ENCODE assay signal across 23 cellular contexts in genomic region chrX:77795124-77795523, GRCh38. TPM values are rescaled to one million over a fixed set of nuclear protein-coding genes. Genes with fewer than 3 reads are reported as not detected.
DNase-seq lines count a peak whose midpoint lies in the region; ATAC-seq, FAIRE-seq and TF ChIP-seq lines count a peak whose summit lies in the region.
"Had no signal": no experiment of that assay in that cellular context is flagged by ENCODE, and none has a peak within 500 bp of the region (broad histone marks: within the 10 kb centered on the region; RNA-seq: fewer than 3 reads in every experiment).

No MANE protein-coding gene starts in this region.

- no peaks in the 10 kb centered on the region for H3K36me3 ChIP-seq in HepG2 (replicated peaks in 1 of 2; ENCODE audit: control insufficient read depth in 1 of 2, insufficient read depth in 2 of 2, low read length in 2 of 2)
- no peaks in the 10 kb centered on the region for H3K36me3 ChIP-seq in right lobe of liver
- no peaks in the 10 kb centered on the region for H3K36me3 ChIP-seq in K562 (ENCODE audit: control insufficient read depth, insufficient read depth, low read length)
- H3K36me3 ChIP-seq in kidney (ENCODE audit: control insufficient read depth in 1 of 2, insufficient read depth in 2 of 2, low read length in 2 of 2): no peaks in the 10 kb centered on the region
- H3K36me3 ChIP-seq: BE2C, BLaER1 had no signal

- TF ChIP-seq RAD21 in HepG2 (CRISPR knock-in tag; IDR thresholded peaks at IDR 0.05) (no peak), Ishikawa (IDR thresholded peaks at IDR 0.05; ENCODE audit: low read depth) (no peak), K562 (CRISPR knock-in tag; conservative IDR thresholded peaks at IDR 0.05 in 1 of 2, IDR thresholded peaks at IDR 0.05 in 1 of 2) (no peak)

- no peaks in the 10 kb centered on the region for H3K79me2 ChIP-seq in HepG2 (ENCODE audit: insufficient read depth, low read length)
- no peaks in the 10 kb centered on the region for H3K79me2 ChIP-seq in K562 (ENCODE audit: control insufficient read depth, insufficient read depth, low read length)

- 95% methylated on average over 1 of the region's 1 CpG for WGBS in HepG2 (ENCODE audit: low lambda C conversion rate)
- 50% methylated on average over 1 of the region's 1 CpG for WGBS in right lobe of liver (ENCODE audit: insufficient coverage, low coverage, low lambda C conversion rate, missing lambda C conversion rate)
- 45% methylated on average over 1 of the region's 1 CpG for WGBS in K562 (ENCODE audit: insufficient coverage, low coverage, missing lambda C conversion rate)

- in situ Hi-C loops in HepG2 (cut with HindIII; ENCODE audit: extremely low pct_ligation_motif_present, low pct_unique_long_range_greater_than_20kb): no loop called here
- in situ Hi-C loops in K562 (cut with MboI): no loop called here

- H3K27me3 ChIP-seq in HepG2 (ENCODE audit: control insufficient read depth in 1 of 2, insufficient read depth in 2 of 2, low read length in 2 of 2): no peaks in the 10 kb centered on the region
- H3K27me3 ChIP-seq in right lobe of liver: no peaks in the 10 kb centered on the region
- no peaks in the 10 kb centered on the region for H3K27me3 ChIP-seq in K562 (ENCODE audit: control insufficient read depth in 2 of 2, insufficient read depth in 2 of 2, low read length in 2 of 2)
- H3K27me3 ChIP-seq: BE2C had no signal

- DNase-seq in HepG2 (ENCODE audit: low spot score): no peak
- no peak for DNase-seq in right lobe of liver
- no peak for DNase-seq in K562 (ENCODE audit: extremely low read depth in 1 of 4, low spot score in 3 of 4)
- no peak for DNase-seq in kidney
- no peak for DNase-seq in NCI-H1092 (lab: John Stamatoyannopoulos, UW)
- DNase-seq: ACHN; BE2C; Caco-2; Calu3; CD4-positive, alpha-beta T cell; CD8-positive, alpha-beta T cell; DMS79 treated with DMSO at 0.1 percent for 48 hours; GF-D8 had no signal

- H3K4me1 ChIP-seq in HepG2 (ENCODE audit: insufficient read depth, low read length): no peaks in the 10 kb centered on the region
- H3K4me1 ChIP-seq in right lobe of liver: no peaks in the 10 kb centered on the region
- no peaks in the 10 kb centered on the region for H3K4me1 ChIP-seq in K562 (replicated peaks in 1 of 2; ENCODE audit: control insufficient read depth in 2 of 2, insufficient read depth in 2 of 2, low read length in 2 of 2)
- no peaks in the 10 kb centered on the region for H3K4me1 ChIP-seq in kidney (ENCODE audit: control insufficient read depth in 1 of 2, insufficient read depth in 1 of 2, low read depth in 1 of 2, low read length in 2 of 2)
- H3K4me1 ChIP-seq: BE2C, BLaER1, Caco-2 had no signal

- H3K9ac ChIP-seq in HepG2 (ENCODE audit: insufficient read depth, low read depth, low read length) (no peak overlapping the region), K562 (ENCODE audit: insufficient read depth in 1 of 2, low read depth in 2 of 2, low read length in 2 of 2) (no peak overlapping the region), kidney (ENCODE audit: low read length in 2 of 2) (no peak overlapping the region)
- H3K9ac ChIP-seq: BLaER1 had no signal

- intact Hi-C loops in HepG2 (cut with micrococcal nuclease; ENCODE audit: unreplicated experiment) (no loop called here), right lobe of liver (cut with DNase I) (no loop called here), K562 (cut with micrococcal nuclease) (no loop called here), kidney (cut with DNase I) (no loop called here)

- POLR2A ChIA-PET in HepG2 (lab: Yijun Ruan, JAX): no interaction called here
- POLR2A ChIA-PET in K562 (lab: Yijun Ruan, JAX): no interaction called here

- no peak for TF ChIP-seq CTCF in HepG2 (CRISPR knock-in tag; IDR thresholded peaks at IDR 0.05)
- no peak for TF ChIP-seq CTCF in right lobe of liver (IDR thresholded peaks at IDR 0.05)
- no peak for TF ChIP-seq CTCF in K562 (IDR thresholded peaks at IDR 0.05 in 2 of 3, conservative IDR thresholded peaks at IDR 0.05 in 1 of 3; ENCODE audit: insufficient read depth in 2 of 3, low read depth in 1 of 3, low read length in 3 of 3)
- TF ChIP-seq CTCF in kidney (IDR thresholded peaks at IDR 0.05; ENCODE audit: borderline replicate concordance, extremely low read depth, insufficient read depth): no peak

- TF ChIP-seq EP300 in HepG2 (IDR thresholded peaks at IDR 0.05; ENCODE audit: low read depth in 2 of 2, low read length in 2 of 2): no peak
- TF ChIP-seq EP300 in HepG2 (CRISPR knock-in tag; IDR thresholded peaks at IDR 0.05; ENCODE audit: borderline replicate concordance): no peak
- no peak for TF ChIP-seq EP300 in Ishikawa (IDR thresholded peaks at IDR 0.05; ENCODE audit: borderline replicate concordance)
- TF ChIP-seq EP300 in K562 (IDR thresholded peaks at IDR 0.05; ENCODE audit: low read length): no peak

- H3K9me3 ChIP-seq in HepG2 (ENCODE audit: low read length) (no peaks in the 10 kb centered on the region), right lobe of liver (no peaks in the 10 kb centered on the region), K562 (replicated peaks; ENCODE audit: control insufficient read depth, insufficient read depth, low read depth, low read length) (no peaks in the 10 kb centered on the region), kidney (ENCODE audit: control insufficient read depth in 1 of 2, low read length in 2 of 2) (no peaks in the 10 kb centered on the region)
- H3K9me3 ChIP-seq: BE2C, BLaER1, Caco-2 had no signal

- TF ChIP-seq POLR2A in HepG2 (IDR thresholded peaks at IDR 0.05; ENCODE audit: insufficient read depth in 1 of 2, low read depth in 2 of 2, low read length in 2 of 2): no peak
- no peak for TF ChIP-seq POLR2A in right lobe of liver (IDR thresholded peaks at IDR 0.05)
- no peak for TF ChIP-seq POLR2A in K562 (conservative IDR thresholded peaks at IDR 0.05)

- H2AFZ ChIP-seq in HepG2 (ENCODE audit: low read length) (no peak overlapping the region), K562 (ENCODE audit: low read depth, low read length) (no peak overlapping the region)

- H4K20me1 ChIP-seq in HepG2 (ENCODE audit: insufficient read depth, low read length) (no peaks in the 10 kb centered on the region), K562 (replicated peaks; ENCODE audit: control insufficient read depth, insufficient read depth, low read length) (no peaks in the 10 kb centered on the region)
- H4K20me1 ChIP-seq: BLaER1 had no signal

- H3K9me1 ChIP-seq in K562 (ENCODE audit: control insufficient read depth, insufficient read depth, low read length): no peaks in the 10 kb centered on the region

- CTCF ChIA-PET in HepG2 (lab: Yijun Ruan, JAX; ENCODE audit: low intra/inter-chr PET ratio, low total read pairs) (no interaction called here), K562 (lab: Yijun Ruan, JAX; ENCODE audit: low intra/inter-chr PET ratio) (no interaction called here)

- H3K27ac ChIP-seq in HepG2 (ENCODE audit: extremely low read length, insufficient read depth, low read length): no peak overlapping the region
- no peak overlapping the region for H3K27ac ChIP-seq in right lobe of liver
- no peak overlapping the region for H3K27ac ChIP-seq in K562 (ENCODE audit: extremely low read depth, low read depth, low read length)
- no peak overlapping the region for H3K27ac ChIP-seq in kidney (ENCODE audit: low read depth in 2 of 2, low read length in 2 of 2)
- H3K27ac ChIP-seq: 22Rv1, BLaER1, C4-2B had no signal

- H3K4me3 ChIP-seq in HepG2 (replicated peaks in 1 of 3; ENCODE audit: insufficient read depth in 1 of 3, low read depth in 2 of 3, low read length in 3 of 3) (no peak overlapping the region), right lobe of liver (no peak overlapping the region), K562 (no peak overlapping the region), kidney (ENCODE audit: low read length in 2 of 2) (no peak overlapping the region)
- H3K4me3 ChIP-seq: BLaER1 had no signal

- BruUV-seq in HepG2 (replicated peaks; lab: Mats Ljungman, UMichigan): no TSS peak
- no TSS peak for BruUV-seq in K562 (replicated peaks; lab: Mats Ljungman, UMichigan)

- FAIRE-seq in HepG2 (lab: Jason Lieb, UNC) (no peak), K562 (lab: Jason Lieb, UNC) (no peak), kidney (lab: Jason Lieb, UNC) (peak; percentile 25)
- FAIRE-seq: D721Med, G401.6, GM12891, GM19239 had no signal

- H3K4me2 ChIP-seq in HepG2 (ENCODE audit: low read depth, low read length): no peak overlapping the region
- H3K4me2 ChIP-seq in K562 (ENCODE audit: insufficient read depth, low read length): no peak overlapping the region
- H3K4me2 ChIP-seq: BLaER1 had no signal

- no peak for ATAC-seq in HepG2
- no peak for ATAC-seq in right lobe of liver
- ATAC-seq in K562: no peak
- no peak for ATAC-seq in HG03097 (IDR thresholded peaks at IDR 0.05; ENCODE audit: low FRiP score, unreplicated experiment)
- no peak for ATAC-seq in GM21390 (IDR thresholded peaks at IDR 0.05; ENCODE audit: unreplicated experiment)
- ATAC-seq: CD8-positive, alpha-beta T cell had no signal

RNA-seq across cellular contexts. Expression of gene ATRX, which starts 9.1 kb away (rescaled TPM):
- total RNA-seq in HepG2 (2016; rRNA removed; fragmentation: Illumina TruSeq; extraction: Trizol): 44.5 and 55.4 TPM in 2 replicates
- total RNA-seq in HepG2 (2016; cell fraction: cytosol; rRNA removed; fragmentation: Illumina TruSeq; extraction: Trizol; ENCODE audit: low read depth): 17.8 and 22.4 TPM in 2 replicates
- total RNA-seq in HepG2 (2016; cell fraction: insoluble cytoplasmic fraction; rRNA removed; fragmentation: Illumina TruSeq; extraction: Trizol): 42.1 and 53.4 TPM in 2 replicates
- total RNA-seq in HepG2 (2016; cell fraction: membrane; rRNA removed; fragmentation: Illumina TruSeq; extraction: Trizol): 11.1 and 13.3 TPM in 2 replicates
- 121 and 130 TPM in 2 replicates for total RNA-seq in HepG2 (2016; cell fraction: nucleus; rRNA removed; fragmentation: Illumina TruSeq; extraction: Trizol)
- 24.6 and 26.1 TPM in 2 replicates for polyA plus RNA-seq in HepG2 (2011; rRNA removed)
- 10.4 and 14.7 TPM in 2 replicates for polyA plus RNA-seq in HepG2 (2011; cell fraction: cytosol; rRNA removed)
- polyA plus RNA-seq in HepG2 (2011; cell fraction: nucleus; rRNA removed): 45.5 and 54.8 TPM in 2 replicates
- 29.1 and 30.5 TPM in 2 replicates for polyA plus RNA-seq in HepG2 (2012)
- 0.52 and 0.85 TPM in 2 replicates for polyA plus RNA-seq in HepG2 (2016; cell fraction: cytosol; fragmentation: Illumina TruSeq; extraction: Trizol; ENCODE audit: low read depth)
- polyA plus RNA-seq in HepG2 (2016; cell fraction: insoluble cytoplasmic fraction; fragmentation: Illumina TruSeq; extraction: Trizol; ENCODE audit: low read depth): 20.3 and 23.4 TPM in 2 replicates
- polyA plus RNA-seq in HepG2 (2016; cell fraction: membrane; fragmentation: Illumina TruSeq; extraction: Trizol; ENCODE audit: low read depth): 1.1 and 1.3 TPM in 2 replicates
- 46.4 and 57.8 TPM in 2 replicates for polyA plus RNA-seq in HepG2 (2016; cell fraction: nucleus; fragmentation: Illumina TruSeq; extraction: Trizol; ENCODE audit: insufficient read depth, low read depth)
- 17.6 and 63.4 TPM in 2 replicates for polyA minus RNA-seq in HepG2 (2011; rRNA and poly(A)+ RNA removed; ENCODE audit: low replicate concordance)
- 32.2 and 34.7 TPM in 2 replicates for polyA minus RNA-seq in HepG2 (2011; cell fraction: cytosol; rRNA and poly(A)+ RNA removed)
- 227 and 238 TPM in 2 replicates for polyA minus RNA-seq in HepG2 (2011; cell fraction: nucleus; rRNA and poly(A)+ RNA removed)
- total RNA-seq in right lobe of liver: 10 to 100 TPM; 15.9 to 32.2 (median 21.3) TPM
- 16.3 and 89.5 TPM in 2 replicates for total RNA-seq in K562 (2011; cell fraction: chromatin; rRNA removed; ENCODE audit: low replicate concordance)
- 11.3 and 11.7 TPM in 2 replicates for total RNA-seq in K562 (2011; cell fraction: nucleolus; rRNA removed)
- total RNA-seq in K562 (2011; cell fraction: nucleoplasm; rRNA removed): 28.1 and 41.3 TPM in 2 replicates
- 15.6 and 26.7 TPM in 2 replicates for total RNA-seq in K562 (2014; rRNA removed)
- 23.1 and 25.9 TPM in 2 replicates for total RNA-seq in K562 (2014; rRNA removed; fragmentation: Illumina TruSeq; extraction: Trizol)
- total RNA-seq in K562 (2015; rRNA removed; fragmentation: Illumina TruSeq; extraction: Trizol): 20.1 and 21.4 TPM in 2 replicates
- total RNA-seq in K562 (2021): 20.7 and 24.0 TPM in 2 replicates
- polyA plus RNA-seq in K562 (2011; rRNA removed): 14.6 and 22.2 TPM in 2 replicates
- polyA plus RNA-seq in K562 (2011; cell fraction: cytosol; rRNA removed): 5.9 TPM in 2 replicates
- polyA plus RNA-seq in K562 (2011; cell fraction: nucleus; rRNA removed): 30.6 and 35.5 TPM in 2 replicates
- polyA plus RNA-seq in K562 (2012): 7.0 and 13.5 TPM in 2 replicates
- 12.6 and 13.1 TPM in 2 replicates for polyA plus RNA-seq in K562 (2014; fragmentation: Illumina TruSeq; extraction: Trizol)
- 10 to 100 TPM in 1 of 2 experiments, 1 to 10 TPM in 1; 7.7 to 11.8 TPM for polyA plus RNA-seq in K562 (2014; fragmentation: Nextera tagmentation; extraction: Ambion mirVana)
- polyA plus RNA-seq in K562 (2014; rRNA removed): 12.9 and 20.2 TPM in 2 replicates
- polyA minus RNA-seq in K562 (2011; rRNA and poly(A)+ RNA removed): 48.8 and 51.3 TPM in 2 replicates
- 7.9 and 17.4 TPM in 2 replicates for polyA minus RNA-seq in K562 (2011; cell fraction: cytosol; rRNA and poly(A)+ RNA removed)
- polyA minus RNA-seq in K562 (2011; cell fraction: nucleus; rRNA and poly(A)+ RNA removed): 48.5 and 64.5 TPM in 2 replicates
- 93.5 TPM for total RNA-seq in kidney
- polyA plus RNA-seq in kidney (ENCODE audit: insufficient read depth, low read depth, low replicate concordance): 6.0 TPM

Comparison
In these comparisons a context has a peak if more than half of its experiments do, and no peak if none do; other contexts are left out.
1. Of the 241 proteins assayed by ChIP-seq in both HepG2 and K562: peak only in HepG2: none; only in K562: CEBPG; in both: CEBPB; in neither: 239.